ENCODE assay signal across 26 cellular contexts in genomic region chr1:224082146-224082545, GRCh38. TPM values are rescaled to one million over a fixed set of nuclear protein-coding genes. Genes with fewer than 3 reads are reported as not detected.
A peak's percentile ranks its signal among the peaks of the same experiment; 100 is the strongest.
DNase-seq lines count a peak whose midpoint lies in the region; ATAC-seq and TF ChIP-seq lines count a peak whose summit lies in the region.
"Had no signal": no experiment of that assay in that cellular context is flagged by ENCODE, and none has a peak within 500 bp of the region (broad histone marks: within the 10 kb centered on the region; RNA-seq: fewer than 3 reads in every experiment).

No MANE protein-coding gene starts in this region.

- ATAC-seq in WTC11 (peak; percentile 41; the same call in 1 of the 2 replicates), HG03159 (IDR thresholded peaks at IDR 0.05; ENCODE audit: unreplicated experiment) (no peak), HG03432 (IDR thresholded peaks at IDR 0.05; ENCODE audit: unreplicated experiment) (no peak)
- ATAC-seq: body of pancreas; esophagus mucosa; gastroesophageal sphincter; left cardiac atrium; pancreas; stimulated activated effector memory CD8-positive, alpha-beta T cell treated with anti-CD3 and anti-CD28 coated beads, Interleukin-12 subunit alpha, Interleukin-12 subunit beta, amount 100 ng/mL, for 72 hours had no signal

- H3K56ac ChIP-seq in mesendoderm (ENCODE audit: low read length): no peak overlapping the region

- CTCF ChIA-PET in WTC11 (lab: Charles Lee): interaction anchor here (2.0 kb wide), 1 partner anchor 31 kb away, joined by 8 read pairs; no protein-coding TSS in a partner anchor

- no peak overlapping the region for H2BK120ac ChIP-seq in mesendoderm (ENCODE audit: low read depth, low read length)

- H3K36me3 ChIP-seq in mesendoderm (ENCODE audit: control insufficient read depth, insufficient read depth, low read length): no peaks in the 10 kb centered on the region
- no peaks in the 10 kb centered on the region for H3K36me3 ChIP-seq in hepatocyte (replicated peaks; ENCODE audit: insufficient read depth, low read depth)
- H3K36me3 ChIP-seq: gastroesophageal sphincter, pancreas, sigmoid colon, suprapubic skin, uterus had no signal

- H3K23ac ChIP-seq in mesendoderm (ENCODE audit: low read length): no peak overlapping the region

- H3K4me3 ChIP-seq in AG09309 (ENCODE audit: control insufficient read depth, low read depth, low read length) (no peak overlapping the region), mesendoderm (ENCODE audit: low read length) (no peak overlapping the region), hepatocyte (no peak overlapping the region)
- H3K4me3 ChIP-seq: body of pancreas, gastroesophageal sphincter, pancreas, sigmoid colon, suprapubic skin, uterus had no signal

- no peaks in the 10 kb centered on the region for H3K79me1 ChIP-seq in mesendoderm (ENCODE audit: low read length)

- H3K9me3 Mint-ChIP-seq in WTC11: peaks cover 8% of the 10 kb centered on the region
- H3K9me3 Mint-ChIP-seq: CD14-positive monocyte; memory B cell; stimulated activated effector memory CD8-positive, alpha-beta T cell treated with anti-CD3 and anti-CD28 coated beads, Interleukin-12 subunit alpha, Interleukin-12 subunit beta, amount 100 ng/mL, for 72 hours had no signal

- H3K79me2 ChIP-seq in mesendoderm (ENCODE audit: control insufficient read depth, insufficient read depth, low read length) (no peaks in the 10 kb centered on the region), hepatocyte (no peaks in the 10 kb centered on the region)

- no peaks in the 10 kb centered on the region for H3K9me3 ChIP-seq in hepatocyte (ENCODE audit: low read depth)
- H3K9me3 ChIP-seq: body of pancreas, gastroesophageal sphincter, pancreas, sigmoid colon, suprapubic skin, uterus had no signal

- H3K4me1 Mint-ChIP-seq in WTC11: peaks cover 13% of the 10 kb centered on the region
- H3K4me1 Mint-ChIP-seq: CD14-positive monocyte; memory B cell; stimulated activated effector memory CD8-positive, alpha-beta T cell treated with anti-CD3 and anti-CD28 coated beads, Interleukin-12 subunit alpha, Interleukin-12 subunit beta, amount 100 ng/mL, for 72 hours had no signal

- no peak overlapping the region for H2BK15ac ChIP-seq in mesendoderm (replicated peaks; ENCODE audit: low read depth)

- H4K8ac ChIP-seq in mesendoderm (ENCODE audit: low read depth, low read length): no peak overlapping the region

- no peaks in the 10 kb centered on the region for H4K20me1 ChIP-seq in hepatocyte (ENCODE audit: insufficient read depth, poor library complexity, severe bottlenecking)

- peak overlapping the region; percentile 91 for H3K27ac Mint-ChIP-seq in WTC11
- H3K27ac Mint-ChIP-seq: activated naive CD8-positive, alpha-beta T cell; CD14-positive monocyte; memory B cell; stimulated activated effector memory CD8-positive, alpha-beta T cell treated with anti-CD3 and anti-CD28 coated beads, Interleukin-12 subunit alpha, Interleukin-12 subunit beta, amount 100 ng/mL, for 72 hours had no signal

- H3K4me2 ChIP-seq in mesendoderm (ENCODE audit: low read length): no peak overlapping the region
- H3K4me2 ChIP-seq in hepatocyte: no peak overlapping the region

- H3K27me3 Mint-ChIP-seq in WTC11 (ENCODE audit: low read depth): no peaks in the 10 kb centered on the region

- H2AK5ac ChIP-seq in mesendoderm (ENCODE audit: low read length): no peak overlapping the region

- no peaks in the 10 kb centered on the region for H3K4me1 ChIP-seq in mesendoderm (ENCODE audit: control insufficient read depth, low read depth, low read length)
- no peaks in the 10 kb centered on the region for H3K4me1 ChIP-seq in hepatocyte (ENCODE audit: insufficient read depth)
- H3K4me1 ChIP-seq: body of pancreas, gastroesophageal sphincter, pancreas, sigmoid colon, suprapubic skin, uterus had no signal

- H3K4ac ChIP-seq in mesendoderm (ENCODE audit: low read depth, low read length): no peak overlapping the region

- H3K27me3 ChIP-seq in mesendoderm (ENCODE audit: insufficient read depth, low read length, poor library complexity) (no peaks in the 10 kb centered on the region), hepatocyte (no peaks in the 10 kb centered on the region)
- H3K27me3 ChIP-seq: body of pancreas, pancreas, sigmoid colon, suprapubic skin, uterus had no signal

- POLR2A ChIA-PET in WTC11 (lab: Charles Lee): no interaction called here

- no CpG with 5 or more reads among the region's 4 CpGs for WGBS in mesendoderm (ENCODE audit: extremely low coverage, insufficient coverage, low lambda C conversion rate)
- 60% methylated on average over 4 of the region's 4 CpGs for WGBS in hepatocyte (ENCODE audit: low lambda C conversion rate, missing lambda C conversion rate)

- H3K9ac ChIP-seq in mesendoderm (ENCODE audit: low read length): no peak overlapping the region

- no peaks in the 10 kb centered on the region for H3K36me3 Mint-ChIP-seq in WTC11
- H3K36me3 Mint-ChIP-seq: activated naive CD8-positive, alpha-beta T cell; CD14-positive monocyte; memory B cell; stimulated activated effector memory CD8-positive, alpha-beta T cell treated with anti-CD3 and anti-CD28 coated beads, Interleukin-12 subunit alpha, Interleukin-12 subunit beta, amount 100 ng/mL, for 72 hours had no signal

- no peak overlapping the region for H4K5ac ChIP-seq in mesendoderm (ENCODE audit: low read length)

- H3K9me2 ChIP-seq in hepatocyte (replicated peaks; ENCODE audit: insufficient read depth): no peaks in the 10 kb centered on the region

- H3K27ac ChIP-seq in mesendoderm (ENCODE audit: low read depth, low read length): no peak overlapping the region
- no peak overlapping the region for H3K27ac ChIP-seq in hepatocyte
- H3K27ac ChIP-seq: body of pancreas, gastroesophageal sphincter, pancreas, sigmoid colon, suprapubic skin, uterus had no signal

- no peak for TF ChIP-seq CTCF in AG09309 (IDR thresholded peaks at IDR 0.05; ENCODE audit: control insufficient read depth, insufficient read depth, low read depth, low read length, missing control alignments)
- no peak for TF ChIP-seq CTCF in WTC11 (IDR thresholded peaks at IDR 0.05)
- TF ChIP-seq CTCF in hepatocyte (IDR thresholded peaks at IDR 0.05; ENCODE audit: poor library complexity): no peak

- no peak overlapping the region for H2BK5ac ChIP-seq in mesendoderm (ENCODE audit: low read length)

- no peak overlapping the region for H3K4me3 Mint-ChIP-seq in WTC11
- H3K4me3 Mint-ChIP-seq: activated naive CD8-positive, alpha-beta T cell; CD14-positive monocyte; memory B cell; stimulated activated effector memory CD8-positive, alpha-beta T cell treated with anti-CD3 and anti-CD28 coated beads, Interleukin-12 subunit alpha, Interleukin-12 subunit beta, amount 100 ng/mL, for 72 hours had no signal

- no peak overlapping the region for H3K18ac ChIP-seq in mesendoderm (ENCODE audit: low read length)

- DNase-seq in AG09309 (ENCODE audit: low read depth): peak; percentile 17
- DNase-seq in HCEC 1CT: peak; percentile 57
- DNase-seq in WTC11 (ENCODE audit: low spot score): no peak
- DNase-seq in mesendoderm: peak; percentile 30
- DNase-seq in CD1c-positive myeloid dendritic cell (ENCODE audit: extremely low spot score): no peak
- DNase-seq in hepatocyte (ENCODE audit: low spot score): no peak
- DNase-seq: activated CD4-positive, alpha-beta T cell treated with anti-CD3 and anti-CD28 coated beads for 4 hours; body of pancreas; effector memory CD4-positive, alpha-beta T cell; Karpas-422; left cardiac atrium; NCI-H1048; NCI-H2081 treated with DMSO at 0.1 percent for 48 hours; NCI-H446 treated with DMSO at 0.1 percent for 48 hours; pancreas; sigmoid colon; uterus had no signal

- H2AFZ ChIP-seq in hepatocyte: no peak overlapping the region

TF ChIP-seq in WTC11, 78 proteins besides CTCF, POLR2A, EP300 and RAD21:
- TF ChIP-seq ARID4B (CRISPR knock-in tag; IDR thresholded peaks at IDR 0.05; ENCODE audit: borderline replicate concordance): no peak
- TF ChIP-seq NR2C2 (CRISPR knock-in tag; IDR thresholded peaks at IDR 0.05): no peak

RNA-seq across cellular contexts. Expression of gene FBXO28, which starts 31.8 kb away (rescaled TPM):
- total RNA-seq in WTC11 (2021) (32.8 to 36.8 TPM (median 34.1 TPM) in 3 replicates), hepatocyte (26.6 and 28.3 TPM in 2 replicates)
- 22.1 TPM for polyA plus RNA-seq in mesendoderm (2013, experiment 1 of 2)
- polyA plus RNA-seq in mesendoderm (2013, experiment 2 of 2): 22.0 TPM
- polyA plus RNA-seq in hepatocyte: 12.7 and 17.1 TPM in 2 replicates

Comparison
In these comparisons a context has a peak if more than half of its experiments do, and no peak if none do; other contexts are left out.
1. DNase-seq: peak in AG09309 (single experiment), HCEC 1CT (single experiment) and mesendoderm (single experiment); none in WTC11 (single experiment), CD1c-positive myeloid dendritic cell (single experiment) and hepatocyte (single experiment).